Comparison of ENCODE assay signal across 10 cellular contexts in genomic region chr17:27384261-27384701, GRCh38.
A peak's percentile ranks its signal among the peaks of the same experiment; 100 is the strongest.
DNase-seq lines count a peak whose midpoint lies in the region; ATAC-seq and TF ChIP-seq lines count a peak whose summit lies in the region.
"Had no signal": no experiment of that assay in that cellular context is flagged by ENCODE, and none has a peak within 500 bp of the region (broad histone marks: within the 10 kb centered on the region; RNA-seq: fewer than 3 reads in every experiment).

No MANE protein-coding gene starts in this region.

- WGBS in mesenchymal stem cell: 58% methylated on average over 7 of the region's 7 CpGs

- H3K9me3 ChIP-seq in AG04450 (ENCODE audit: control insufficient read depth, insufficient read depth, low read length) (no peaks in the 10 kb centered on the region; the same call in 1 of the 2 replicates), mesenchymal stem cell (ENCODE audit: control insufficient read depth, low read length) (no peaks in the 10 kb centered on the region)

- H2BK5ac ChIP-seq in mesenchymal stem cell (ENCODE audit: low read depth, low read length, poor library complexity, severe bottlenecking): no peak overlapping the region

- no peaks in the 10 kb centered on the region for H3K79me1 ChIP-seq in mesenchymal stem cell (replicated peaks; ENCODE audit: low read length, poor library complexity, severe bottlenecking)

- no peak overlapping the region for H2BK12ac ChIP-seq in mesenchymal stem cell (ENCODE audit: low read length in 2 of 2)

- no peak overlapping the region for H3K18ac ChIP-seq in mesenchymal stem cell (ENCODE audit: low read depth in 1 of 2, low read length in 2 of 2)

- no peak overlapping the region for H3K23ac ChIP-seq in mesenchymal stem cell (ENCODE audit: low read length in 2 of 2)

- H3K4ac ChIP-seq in mesenchymal stem cell (ENCODE audit: low read depth in 1 of 2, low read length in 2 of 2): no peak overlapping the region

- H3K14ac ChIP-seq in mesenchymal stem cell (ENCODE audit: low read length in 2 of 2): no peak overlapping the region

- peak overlapping the region; percentile 67 for H2AK5ac ChIP-seq in mesenchymal stem cell (ENCODE audit: low read length, severe bottlenecking)

- peaks cover 22% of the 10 kb centered on the region for H3K4me1 ChIP-seq in mesenchymal stem cell (ENCODE audit: control insufficient read depth, insufficient read depth, low read depth, low read length)

- H3K27ac ChIP-seq in AG04450 (ENCODE audit: low read depth, low read length) (peak overlapping the region; percentile 61), mesenchymal stem cell (ENCODE audit: low read length, poor library complexity, severe bottlenecking) (peak overlapping the region; percentile 82)

- H3K36me3 ChIP-seq in mesenchymal stem cell (ENCODE audit: control insufficient read depth in 1 of 2, insufficient read depth in 2 of 2, low read depth in 1 of 2, low read length in 2 of 2): no peaks in the 10 kb centered on the region

- ATAC-seq in GM21576 (IDR thresholded peaks at IDR 0.05; ENCODE audit: unreplicated experiment): no peak
- ATAC-seq in HG03095 (IDR thresholded peaks at IDR 0.05; ENCODE audit: unreplicated experiment): no peak

- no peak overlapping the region for H3K4me3 ChIP-seq in AG04450 (ENCODE audit: low read depth, low read length)
- H3K4me3 ChIP-seq in mesenchymal stem cell (ENCODE audit: insufficient read depth in 1 of 2, low read depth in 1 of 2, low read length in 2 of 2): peak overlapping the region in 1 of 2 experiments; percentile 10

- POLR2A ChIA-PET in AG04450 (lab: Yijun Ruan, JAX): interaction anchor here (0.9 kb wide), 1 partner anchor 202 kb away, joined by 4 read pairs; no protein-coding TSS in a partner anchor

- H2AFZ ChIP-seq in mesenchymal stem cell (ENCODE audit: low read depth, low read length): no peak overlapping the region

- H2BK15ac ChIP-seq in mesenchymal stem cell (ENCODE audit: low read depth, poor library complexity, severe bottlenecking): no peak overlapping the region

- no peak overlapping the region for H2BK120ac ChIP-seq in mesenchymal stem cell (ENCODE audit: low read depth, low read length)

- H4K91ac ChIP-seq in mesenchymal stem cell (ENCODE audit: low read length): no peak overlapping the region

- DNase-seq in AG04450 (ENCODE audit: low read depth, low spot score) (peak; percentile 77), NCI-H1694 (lab: John Stamatoyannopoulos, UW) (peak; percentile 36), dedifferentiated amniotic fluid mesenchymal stem cell (ENCODE audit: extremely low spot score) (peak; percentile 91), mesenchymal stem cell (peak; percentile 60), T-helper 2 cell (no peak)
- DNase-seq in activated effector memory CD4-positive, alpha-beta T cell treated with Interleukin-2 at 50 U/mL for 16 hours: no peak
- DNase-seq: activated B cell treated with CpG ODN at 0.5 μM for 24 hours, DND-41 had no signal

- no peak overlapping the region for H4K8ac ChIP-seq in mesenchymal stem cell (ENCODE audit: low read length)

- H3K9ac ChIP-seq in mesenchymal stem cell (ENCODE audit: low read length): no peak overlapping the region

- TF ChIP-seq CTCF in AG04450 (IDR thresholded peaks at IDR 0.05; ENCODE audit: low read depth, low read length): peak; percentile 17; the same call in 1 of the 2 replicates

- peak overlapping the region; percentile 13 for H3K4me2 ChIP-seq in mesenchymal stem cell (ENCODE audit: low read length, poor library complexity, severe bottlenecking)

- no peaks in the 10 kb centered on the region for H3K27me3 ChIP-seq in AG04450 (ENCODE audit: control insufficient read depth, insufficient read depth, low read length)
- H3K27me3 ChIP-seq in mesenchymal stem cell (ENCODE audit: control insufficient read depth in 1 of 2, insufficient read depth in 1 of 2, low read length in 2 of 2): peaks cover 0 to 3% of the 10 kb centered on the region in 2 experiments

- CTCF ChIA-PET in AG04450 (lab: Charles Lee): interaction anchor here (0.6 to 0.9 kb wide), 4 partner anchors 13 to 218 kb away, joined by 3 to 7 read pairs (median 4); no protein-coding TSS in a partner anchor

Comparison
In these comparisons a context has a peak if more than half of its experiments do, and no peak if none do; other contexts are left out.
1. DNase-seq: peak in AG04450 (single experiment), NCI-H1694 (single experiment), dedifferentiated amniotic fluid mesenchymal stem cell (single experiment) and mesenchymal stem cell (single experiment); none in T-helper 2 cell (0 of 5) and activated effector memory CD4-positive, alpha-beta T cell treated with Interleukin-2 at 50 U/mL for 16 hours (single experiment).